Comparison of ENCODE assay signal across 25 cellular contexts in the genomic region with DNA sequence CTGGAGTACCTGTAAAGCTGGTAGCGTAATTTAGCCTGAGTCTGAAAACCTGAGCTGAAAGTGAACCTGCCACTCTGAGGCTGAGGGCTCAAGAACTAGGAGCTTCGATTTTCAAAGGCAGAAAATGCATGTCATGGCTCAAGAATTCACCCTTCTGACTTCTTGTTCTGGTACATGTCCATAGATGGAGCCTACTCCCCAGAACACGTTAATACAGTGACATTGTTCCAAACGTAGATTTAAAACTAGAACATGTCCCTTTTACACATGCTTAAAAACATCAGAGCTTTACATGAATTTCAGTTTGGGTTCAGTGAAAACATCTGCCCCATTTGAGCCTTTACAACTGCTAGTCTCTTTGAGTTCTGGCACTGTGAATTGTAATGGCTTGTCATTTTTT.
DNase-seq lines count a peak whose midpoint lies in the region; ATAC-seq, FAIRE-seq and TF ChIP-seq lines count a peak whose summit lies in the region.
"Had no signal": no experiment of that assay in that cellular context is flagged by ENCODE, and none has a peak within 500 bp of the region (broad histone marks: within the 10 kb centered on the region; RNA-seq: fewer than 3 reads in every experiment).

No MANE protein-coding gene starts in this region.

- BruUV-seq in K562 (replicated peaks; lab: Mats Ljungman, UMichigan) = no TSS peak

- no peak for FAIRE-seq in K562 (lab: Jason Lieb, UNC)
- FAIRE-seq: A549, G401.6, GM12892 had no signal

- no peaks in the 10 kb centered on the region for H4K20me1 ChIP-seq in K562 (replicated peaks; ENCODE audit: control insufficient read depth, insufficient read depth, low read length)
- H4K20me1 ChIP-seq: BLaER1 treated with 17β-estradiol and CSF1 and Interleukin-3, amounts not matched to agents 10 nM and 100 nM had no signal

- DNase-seq in K562 (ENCODE audit: extremely low read depth in 1 of 4, low spot score in 3 of 4) (no peak), esophagus squamous epithelium (lab: John Stamatoyannopoulos, UW) (no peak), tibial artery (no peak), T-cell (no peak), medulla oblongata (ENCODE audit: extremely low spot score) (no peak)
- no peak for DNase-seq in stimulated activated naive CD8-positive, alpha-beta T cell treated with anti-CD3 and anti-CD28 coated beads, Interleukin-15, Interleukin-2, amounts not matched to agents 100 U/mL and 50 U/mL, for 24 hours
- DNase-seq in stimulated activated CD4-positive, alpha-beta T cell treated with anti-CD3 and anti-CD28 coated beads, Interleukin-4, amount 100 ng/mL, for 24 hours = no peak
- DNase-seq: 8988T; ACHN; AML-193; BE2C; Calu3; CD4-positive, alpha-beta T cell; COR-L47; DMS53; DND-41; H9 had no signal

- H3K4me1 ChIP-seq in K562 (replicated peaks in 1 of 2; ENCODE audit: control insufficient read depth in 2 of 2, insufficient read depth in 2 of 2, low read length in 2 of 2) (peaks cover 0 to 7% of the 10 kb centered on the region in 2 experiments; a peak in 2 of 5 replicates), esophagus squamous epithelium (no peaks in the 10 kb centered on the region), rectal smooth muscle tissue (ENCODE audit: control insufficient read depth, insufficient read depth, low read length) (peaks cover 2% of the 10 kb centered on the region), tibial artery (peaks cover 0 to 55% (median 11%) of the 10 kb centered on the region in 4 donors)
- H3K4me1 ChIP-seq: A549; BE2C; BLaER1 treated with 17β-estradiol and CSF1 and Interleukin-3, amounts not matched to agents 10 nM and 100 nM had no signal

- POLR2A ChIA-PET in K562 (lab: Yijun Ruan, JAX) = no interaction called here
- POLR2A ChIA-PET in T-cell (lab: Charles Lee) = no interaction called here

- no peak overlapping the region for H3K9ac ChIP-seq in K562 (ENCODE audit: insufficient read depth in 1 of 2, low read depth in 2 of 2, low read length in 2 of 2)
- H3K9ac ChIP-seq in rectal smooth muscle tissue (ENCODE audit: low read length) = no peak overlapping the region
- H3K9ac ChIP-seq: BLaER1 treated with 17β-estradiol and CSF1 and Interleukin-3, amounts not matched to agents 10 nM and 100 nM had no signal

- CTCF ChIA-PET in K562 (lab: Yijun Ruan, JAX; ENCODE audit: low intra/inter-chr PET ratio) = no interaction called here
- CTCF ChIA-PET in T-cell (lab: Charles Lee) = no interaction called here

- H3K9me1 ChIP-seq in K562 (ENCODE audit: control insufficient read depth, insufficient read depth, low read length) = no peaks in the 10 kb centered on the region

- H2AFZ ChIP-seq in K562 (ENCODE audit: low read depth, low read length) = peak overlapping the region; percentile 51
- H2AFZ ChIP-seq: GM23338 had no signal

- H3K36me3 ChIP-seq in K562 (ENCODE audit: control insufficient read depth, insufficient read depth, low read length) (no peaks in the 10 kb centered on the region), esophagus squamous epithelium (no peaks in the 10 kb centered on the region), rectal smooth muscle tissue (ENCODE audit: control insufficient read depth, insufficient read depth, low read length) (no peaks in the 10 kb centered on the region), tibial artery (no peaks in the 10 kb centered on the region)
- H3K36me3 ChIP-seq: BE2C; BLaER1 treated with 17β-estradiol and CSF1 and Interleukin-3, amounts not matched to agents 10 nM and 100 nM had no signal

- H3K27ac Mint-ChIP-seq in T-cell = no peak overlapping the region
- H3K27ac Mint-ChIP-seq: CD14-positive monocyte; CD4-positive, alpha-beta T cell; GM23338; H9 had no signal

- H3K4me2 ChIP-seq in K562 (ENCODE audit: insufficient read depth, low read length) = no peak overlapping the region
- H3K4me2 ChIP-seq: A549; BLaER1 treated with 17β-estradiol and CSF1 and Interleukin-3, amounts not matched to agents 10 nM and 100 nM; GM23338 had no signal

- H3K4me3 Mint-ChIP-seq in T-cell = no peak overlapping the region
- H3K4me3 Mint-ChIP-seq: CD14-positive monocyte; CD4-positive, alpha-beta T cell; GM23338; H9 had no signal

- H3K9me3 ChIP-seq in K562 (replicated peaks; ENCODE audit: control insufficient read depth, insufficient read depth, low read depth, low read length) = no peaks in the 10 kb centered on the region
- no peaks in the 10 kb centered on the region for H3K9me3 ChIP-seq in esophagus squamous epithelium
- H3K9me3 ChIP-seq in tibial artery = no peaks in the 10 kb centered on the region
- H3K9me3 ChIP-seq: A549; BE2C; BLaER1 treated with 17β-estradiol and CSF1 and Interleukin-3, amounts not matched to agents 10 nM and 100 nM had no signal

- TF ChIP-seq POLR2A in K562 (conservative IDR thresholded peaks at IDR 0.05) (no peak), esophagus squamous epithelium (IDR thresholded peaks at IDR 0.05) (no peak)

- H3K36me3 Mint-ChIP-seq in T-cell = no peaks in the 10 kb centered on the region
- H3K36me3 Mint-ChIP-seq: CD14-positive monocyte had no signal

- no peak for ATAC-seq in K562
- ATAC-seq in stimulated activated naive CD8-positive, alpha-beta T cell treated with anti-CD3 and anti-CD28 coated beads, Interleukin-15, Interleukin-2, amounts not matched to agents 100 U/mL and 50 U/mL, for 24 hours = no peak
- ATAC-seq in T-cell (replicated peaks in 1 of 4) = no peak
- ATAC-seq: A549, GM23338, HCT116 had no signal

- no peaks in the 10 kb centered on the region for H3K79me2 ChIP-seq in K562 (ENCODE audit: control insufficient read depth, insufficient read depth, low read length)

- TF ChIP-seq CTCF in K562 (IDR thresholded peaks at IDR 0.05 in 2 of 3, conservative IDR thresholded peaks at IDR 0.05 in 1 of 3; ENCODE audit: insufficient read depth in 2 of 3, low read depth in 1 of 3, low read length in 3 of 3) (no peak), esophagus squamous epithelium (IDR thresholded peaks at IDR 0.05) (no peak), tibial artery (IDR thresholded peaks at IDR 0.05) (no peak)

- TF ChIP-seq RAD21 in K562 (CRISPR knock-in tag; conservative IDR thresholded peaks at IDR 0.05 in 1 of 2, IDR thresholded peaks at IDR 0.05 in 1 of 2) = no peak

- intact Hi-C loops in K562 (cut with micrococcal nuclease) = no loop called here
- intact Hi-C loops in esophagus squamous epithelium (cut with DNase I) = no loop called here
- intact Hi-C loops in tibial artery (cut with DNase I; ENCODE audit: low total_unique reads) = no loop called here

- H3K27ac ChIP-seq in K562 (ENCODE audit: extremely low read depth, low read depth, low read length) (no peak overlapping the region), esophagus squamous epithelium (peak overlapping the region in 3 of 4 donors; percentile 49 to 57 (median 54)), rectal smooth muscle tissue (ENCODE audit: low read depth, low read length) (peak overlapping the region; percentile 54), tibial artery (peak overlapping the region; percentile 74 to 76)
- H3K27ac ChIP-seq: A549; BLaER1 treated with 17β-estradiol and CSF1 and Interleukin-3, amounts not matched to agents 10 nM and 100 nM had no signal

- WGBS in K562 (ENCODE audit: insufficient coverage, low coverage, missing lambda C conversion rate) = 47% methylated on average over 4 of the region's 4 CpGs
- 18 to 36% methylated on average over 2 to 4 of the region's 4 CpGs for WGBS in esophagus squamous epithelium, 2 donors

- in situ Hi-C loops in K562 (cut with MboI) = no loop called here

- H3K27me3 ChIP-seq in K562 (ENCODE audit: control insufficient read depth in 2 of 2, insufficient read depth in 2 of 2, low read length in 2 of 2) (no peaks in the 10 kb centered on the region), esophagus squamous epithelium (no peaks in the 10 kb centered on the region), rectal smooth muscle tissue (ENCODE audit: control insufficient read depth, insufficient read depth, low read length) (no peaks in the 10 kb centered on the region), tibial artery (no peaks in the 10 kb centered on the region)
- H3K27me3 ChIP-seq: BE2C; BLaER1 treated with 17β-estradiol and CSF1 and Interleukin-3, amounts not matched to agents 10 nM and 100 nM had no signal

- H3K4me1 Mint-ChIP-seq in T-cell = no peaks in the 10 kb centered on the region
- H3K4me1 Mint-ChIP-seq: CD14-positive monocyte, GM23338, H9 had no signal

- H3K4me3 ChIP-seq in K562 = no peak overlapping the region
- H3K4me3 ChIP-seq in esophagus squamous epithelium = no peak overlapping the region
- no peak overlapping the region for H3K4me3 ChIP-seq in rectal smooth muscle tissue (ENCODE audit: low read length)
- H3K4me3 ChIP-seq in tibial artery = no peak overlapping the region
- H3K4me3 ChIP-seq: A549; BLaER1 treated with 17β-estradiol and CSF1 and Interleukin-3, amounts not matched to agents 10 nM and 100 nM; GM23338 had no signal

- TF ChIP-seq EP300 in K562 (IDR thresholded peaks at IDR 0.05; ENCODE audit: low read length) = no peak

- no peaks in the 10 kb centered on the region for H3K27me3 Mint-ChIP-seq in T-cell
- H3K27me3 Mint-ChIP-seq: CD4-positive, alpha-beta T cell had no signal

- H3K9me3 Mint-ChIP-seq in T-cell = no peaks in the 10 kb centered on the region
- H3K9me3 Mint-ChIP-seq: CD4-positive, alpha-beta T cell; GM23338; H9 had no signal

TF ChIP-seq in K562, 482 proteins besides CTCF, POLR2A, EP300 and RAD21 (continues in another document):
- no peak for TF ChIP-seq ZC3H4 (CRISPR knock-in tag; IDR thresholded peaks at IDR 0.05; ENCODE audit: borderline replicate concordance)
- TF ChIP-seq ZBTB7A (IDR thresholded peaks at IDR 0.05; ENCODE audit: borderline replicate concordance, control insufficient read depth, low read depth, low read length) = no peak
- no peak for TF ChIP-seq UBTF (IDR thresholded peaks at IDR 0.05; ENCODE audit: borderline replicate concordance in 1 of 2, low read depth in 2 of 2, low read length in 2 of 2)
- no peak for TF ChIP-seq MTF1 (CRISPR knock-in tag; IDR thresholded peaks at IDR 0.05; ENCODE audit: borderline replicate concordance)
